In the genomic region with DNA sequence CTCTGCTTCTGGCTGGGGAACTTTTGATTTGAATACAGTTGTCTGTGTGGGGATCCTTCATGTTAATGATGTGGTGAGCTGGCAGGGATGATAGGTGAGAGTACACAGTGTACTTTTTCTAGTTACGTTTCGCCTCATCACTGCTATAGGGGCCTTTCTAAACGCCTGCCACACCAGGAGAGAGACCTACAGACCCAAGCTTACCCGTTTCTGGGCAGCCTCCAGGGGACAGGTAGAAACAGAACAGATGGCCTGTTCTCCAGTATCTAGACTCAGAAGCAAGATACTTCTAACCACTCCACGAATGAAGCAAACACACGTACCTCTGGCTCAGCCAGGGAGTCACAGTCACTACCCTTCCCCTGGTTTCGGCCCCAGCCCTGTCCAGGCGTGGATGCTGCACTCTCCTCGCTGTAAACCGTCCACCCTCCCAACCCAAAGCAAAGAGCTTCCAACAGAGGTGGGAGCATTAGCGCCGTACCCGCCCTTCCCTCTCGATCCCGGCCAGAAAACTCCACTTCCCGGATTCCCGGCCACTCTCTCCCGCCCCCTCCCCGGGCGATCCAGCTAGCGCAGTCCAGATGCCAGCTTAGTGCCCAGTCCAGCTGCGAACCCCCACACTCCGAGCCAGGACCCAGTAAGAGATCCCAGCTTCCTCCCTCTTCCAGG, we compare ENCODE assay signal across 8 cellular contexts. TPM values are rescaled to one million over a fixed set of nuclear protein-coding genes. Genes with fewer than 3 reads are reported as not detected.
DNase-seq lines count a peak whose midpoint lies in the region; ATAC-seq and TF ChIP-seq lines count a peak whose summit lies in the region.

No MANE protein-coding gene starts in this region.

- H3K4me2 ChIP-seq in BLaER1 treated with 17β-estradiol and CSF1 and Interleukin-3, amounts not matched to agents 10 nM and 100 nM = peak overlapping the region; percentile 83 to 98 (median 92)

- TF ChIP-seq CTCF in coronary artery (IDR thresholded peaks at IDR 0.05) (no peak), lower lobe of right lung (IDR thresholded peaks at IDR 0.05) (no peak)

- no peaks in the 10 kb centered on the region for H3K9me3 ChIP-seq in BLaER1 treated with 17β-estradiol and CSF1 and Interleukin-3, amounts not matched to agents 10 nM and 100 nM (replicated peaks in 1 of 11)
- H3K9me3 ChIP-seq in lower lobe of right lung = no peaks in the 10 kb centered on the region

- ATAC-seq in GM18907 (IDR thresholded peaks at IDR 0.05; ENCODE audit: unreplicated experiment) (peak; percentile 60), HG03064 (IDR thresholded peaks at IDR 0.05; ENCODE audit: low read depth, unreplicated experiment) (peak; percentile 35), lower lobe of right lung (peak; percentile 32 to 35)
- ATAC-seq in stimulated activated naive B cell treated with anti-CD40 and anti-IgM and Interleukin-4, amounts not matched to agents 10 μg/mL and 1 μg/mL and 100 μg/mL, for 72 hours (replicated peaks) = peak; percentile 69 to 71

- H3K4me3 Mint-ChIP-seq in stimulated activated naive B cell treated with anti-CD40 and anti-IgM and Interleukin-4, amounts not matched to agents 10 μg/mL and 1 μg/mL and 100 μg/mL, for 72 hours = peak overlapping the region; percentile 92 to 99

- peaks cover 43 to 71% of the 10 kb centered on the region in 2 donors for H3K4me1 Mint-ChIP-seq in stimulated activated naive B cell treated with anti-CD40 and anti-IgM and Interleukin-4, amounts not matched to agents 10 μg/mL and 1 μg/mL and 100 μg/mL, for 72 hours

- peaks cover 0 to 31% (median 19%) of the 10 kb centered on the region in 11 experiments; a peak in 16 of 22 replicates for H3K36me3 ChIP-seq in BLaER1 treated with 17β-estradiol and CSF1 and Interleukin-3, amounts not matched to agents 10 nM and 100 nM
- H3K36me3 ChIP-seq in lower lobe of right lung = no peaks in the 10 kb centered on the region

- no peaks in the 10 kb centered on the region for H3K27me3 ChIP-seq in BLaER1 treated with 17β-estradiol and CSF1 and Interleukin-3, amounts not matched to agents 10 nM and 100 nM
- no peaks in the 10 kb centered on the region for H3K27me3 ChIP-seq in lower lobe of right lung (ENCODE audit: low read depth)

- no peaks in the 10 kb centered on the region for H3K27me3 Mint-ChIP-seq in stimulated activated naive B cell treated with anti-CD40 and anti-IgM and Interleukin-4, amounts not matched to agents 10 μg/mL and 1 μg/mL and 100 μg/mL, for 72 hours

- H3K4me1 ChIP-seq in BLaER1 treated with 17β-estradiol and CSF1 and Interleukin-3, amounts not matched to agents 10 nM and 100 nM = peaks cover 43 to 51% (median 47%) of the 10 kb centered on the region in 10 experiments
- H3K4me1 ChIP-seq in lower lobe of right lung = peaks cover 43% of the 10 kb centered on the region

- H3K9ac ChIP-seq in BLaER1 treated with 17β-estradiol and CSF1 and Interleukin-3, amounts not matched to agents 10 nM and 100 nM = peak overlapping the region; percentile 87 to 94 (median 92)

- peaks cover 13 to 32% of the 10 kb centered on the region in 2 donors for H3K36me3 Mint-ChIP-seq in stimulated activated naive B cell treated with anti-CD40 and anti-IgM and Interleukin-4, amounts not matched to agents 10 μg/mL and 1 μg/mL and 100 μg/mL, for 72 hours

- H3K27ac ChIP-seq in BLaER1 treated with 17β-estradiol and CSF1 and Interleukin-3, amounts not matched to agents 10 nM and 100 nM = peak overlapping the region; percentile 62 to 97 (median 93)
- peak overlapping the region; percentile 96 to 97 for H3K27ac ChIP-seq in coronary artery
- H3K27ac ChIP-seq in lower lobe of right lung = peak overlapping the region; percentile 92

- H4K20me1 ChIP-seq in BLaER1 treated with 17β-estradiol and CSF1 and Interleukin-3, amounts not matched to agents 10 nM and 100 nM = peaks cover 34 to 59% (median 54%) of the 10 kb centered on the region in 11 experiments; a peak in 21 of 22 replicates

- peak overlapping the region; percentile 99 for H3K27ac Mint-ChIP-seq in stimulated activated naive B cell treated with anti-CD40 and anti-IgM and Interleukin-4, amounts not matched to agents 10 μg/mL and 1 μg/mL and 100 μg/mL, for 72 hours

- DNase-seq in SK-N-DZ (ENCODE audit: low spot score) = peak; percentile 15
- DNase-seq in coronary artery (ENCODE audit: low spot score) = no peak
- peak; percentile 56 for DNase-seq in lower lobe of right lung
- DNase-seq in stimulated activated naive B cell treated with anti-CD40 and anti-IgM and Interleukin-4, amounts not matched to agents 10 μg/mL and 1 μg/mL and 100 μg/mL, for 72 hours = peak; percentile 70
- no peak for DNase-seq in central memory CD4-positive, alpha-beta T cell

- peak overlapping the region; percentile 95 to 100 (median 99) for H3K4me3 ChIP-seq in BLaER1 treated with 17β-estradiol and CSF1 and Interleukin-3, amounts not matched to agents 10 nM and 100 nM
- peak overlapping the region; percentile 97 for H3K4me3 ChIP-seq in coronary artery
- peak overlapping the region; percentile 97 for H3K4me3 ChIP-seq in lower lobe of right lung

- H3K9me3 Mint-ChIP-seq in stimulated activated naive B cell treated with anti-CD40 and anti-IgM and Interleukin-4, amounts not matched to agents 10 μg/mL and 1 μg/mL and 100 μg/mL, for 72 hours = no peaks in the 10 kb centered on the region

- intact Hi-C loops in lower lobe of right lung (cut with DNase I) = no loop called here

RNA-seq across cellular contexts. Expression of a gene that starts 1.2 kb away (rescaled TPM):
- polyA plus RNA-seq in SK-N-DZ (2014; cell fraction: cytosol; rRNA removed) = 10.8 and 12.3 TPM in 2 replicates
- polyA plus RNA-seq in SK-N-DZ (2014; cell fraction: nucleus; rRNA removed) = 7.9 and 13.5 TPM in 2 replicates
- total RNA-seq in lower lobe of right lung = 50.6 TPM

Comparison
In these comparisons a context has a peak if more than half of its experiments do, and no peak if none do; other contexts are left out.
1. DNase-seq: peak in SK-N-DZ (single experiment), lower lobe of right lung (single experiment) and stimulated activated naive B cell treated with anti-CD40 and anti-IgM and Interleukin-4, amounts not matched to agents 10 μg/mL and 1 μg/mL and 100 μg/mL, for 72 hours (single experiment); none in coronary artery (single experiment) and central memory CD4-positive, alpha-beta T cell (single experiment).
2. Peak in every context shown above with its lines, with median percentiles within 50 percentile points of each other: H3K27ac ChIP-seq, H3K4me3 ChIP-seq and ATAC-seq.